ENCODE assay signal across 2 cellular contexts in the genomic region with DNA sequence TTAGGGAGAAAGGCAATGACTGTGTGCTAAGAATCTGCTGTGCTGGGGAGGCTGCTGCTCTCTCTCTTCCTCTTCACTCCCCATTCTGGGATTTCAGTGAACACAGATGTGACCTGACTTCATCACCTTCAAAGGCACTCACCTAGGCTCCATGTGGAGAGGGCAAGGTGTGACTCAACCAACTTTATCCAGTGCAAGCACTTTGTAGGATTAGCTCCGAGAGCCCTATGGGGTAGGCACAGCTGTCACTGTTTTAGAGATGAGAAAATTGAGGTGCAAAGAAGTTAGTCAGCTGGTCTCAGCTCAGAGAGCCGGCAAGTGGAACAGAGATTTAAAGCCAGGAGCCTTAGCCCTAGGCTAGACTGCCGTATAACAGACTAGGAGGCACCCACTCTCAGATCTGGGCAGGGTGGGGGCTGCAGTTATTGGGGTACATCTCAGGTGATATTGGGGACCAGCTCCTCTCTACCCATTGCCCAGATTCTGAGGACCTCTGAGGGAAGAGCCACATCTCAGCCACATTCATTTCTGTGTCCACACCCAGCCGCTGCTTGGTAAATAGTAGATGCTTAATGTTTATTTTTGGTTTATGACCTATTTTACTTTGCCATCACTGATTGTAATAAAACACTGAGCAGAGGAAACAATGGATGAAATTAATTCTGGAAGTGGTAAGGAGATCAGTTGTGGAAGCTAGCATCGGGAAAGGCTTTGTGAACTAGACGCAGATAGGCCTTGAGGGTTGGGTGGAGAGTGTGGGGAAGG.
TF ChIP-seq lines count a peak whose summit lies in the region.

No MANE protein-coding gene starts in this region.

TF ChIP-seq in SK-N-SH, 30 proteins besides CTCF, POLR2A, EP300 and RAD21 (continued from another document):
- TF ChIP-seq, protein P1, sequence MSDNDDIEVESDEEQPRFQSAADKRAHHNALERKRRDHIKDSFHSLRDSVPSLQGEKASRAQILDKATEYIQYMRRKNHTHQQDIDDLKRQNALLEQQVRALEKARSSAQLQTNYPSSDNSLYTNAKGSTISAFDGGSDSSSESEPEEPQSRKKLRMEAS (IDR thresholded peaks at IDR 0.05; ENCODE audit: low read depth): no peak
- TF ChIP-seq, protein P2, sequence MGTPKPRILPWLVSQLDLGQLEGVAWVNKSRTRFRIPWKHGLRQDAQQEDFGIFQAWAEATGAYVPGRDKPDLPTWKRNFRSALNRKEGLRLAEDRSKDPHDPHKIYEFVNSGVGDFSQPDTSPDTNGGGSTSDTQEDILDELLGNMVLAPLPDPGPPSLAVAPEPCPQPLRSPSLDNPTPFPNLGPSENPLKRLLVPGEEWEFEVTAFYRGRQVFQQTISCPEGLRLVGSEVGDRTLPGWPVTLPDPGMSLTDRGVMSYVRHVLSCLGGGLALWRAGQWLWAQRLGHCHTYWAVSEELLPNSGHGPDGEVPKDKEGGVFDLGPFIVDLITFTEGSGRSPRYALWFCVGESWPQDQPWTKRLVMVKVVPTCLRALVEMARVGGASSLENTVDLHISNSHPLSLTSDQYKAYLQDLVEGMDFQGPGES (IDR thresholded peaks at IDR 0.05; ENCODE audit: low read depth, low read length): no peak

TF ChIP-seq in SK-N-SH treated with all-trans-retinoic acid at 6 μM for 48 hours, 23 proteins besides CTCF, POLR2A, EP300 and RAD21 (continued from another document):
- TF ChIP-seq, protein P3, sequence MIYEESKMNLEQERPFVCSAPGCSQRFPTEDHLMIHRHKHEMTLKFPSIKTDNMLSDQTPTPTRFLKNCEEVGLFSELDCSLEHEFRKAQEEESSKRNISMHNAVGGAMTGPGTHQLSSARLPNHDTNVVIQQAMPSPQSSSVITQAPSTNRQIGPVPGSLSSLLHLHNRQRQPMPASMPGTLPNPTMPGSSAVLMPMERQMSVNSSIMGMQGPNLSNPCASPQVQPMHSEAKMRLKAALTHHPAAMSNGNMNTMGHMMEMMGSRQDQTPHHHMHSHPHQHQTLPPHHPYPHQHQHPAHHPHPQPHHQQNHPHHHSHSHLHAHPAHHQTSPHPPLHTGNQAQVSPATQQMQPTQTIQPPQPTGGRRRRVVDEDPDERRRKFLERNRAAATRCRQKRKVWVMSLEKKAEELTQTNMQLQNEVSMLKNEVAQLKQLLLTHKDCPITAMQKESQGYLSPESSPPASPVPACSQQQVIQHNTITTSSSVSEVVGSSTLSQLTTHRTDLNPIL (CRISPR knock-in tag; IDR thresholded peaks at IDR 0.05; ENCODE audit: low read depth): no peak
- TF ChIP-seq ZNF70 (CRISPR knock-in tag; IDR thresholded peaks at IDR 0.05): no peak
- TF ChIP-seq, protein P4, sequence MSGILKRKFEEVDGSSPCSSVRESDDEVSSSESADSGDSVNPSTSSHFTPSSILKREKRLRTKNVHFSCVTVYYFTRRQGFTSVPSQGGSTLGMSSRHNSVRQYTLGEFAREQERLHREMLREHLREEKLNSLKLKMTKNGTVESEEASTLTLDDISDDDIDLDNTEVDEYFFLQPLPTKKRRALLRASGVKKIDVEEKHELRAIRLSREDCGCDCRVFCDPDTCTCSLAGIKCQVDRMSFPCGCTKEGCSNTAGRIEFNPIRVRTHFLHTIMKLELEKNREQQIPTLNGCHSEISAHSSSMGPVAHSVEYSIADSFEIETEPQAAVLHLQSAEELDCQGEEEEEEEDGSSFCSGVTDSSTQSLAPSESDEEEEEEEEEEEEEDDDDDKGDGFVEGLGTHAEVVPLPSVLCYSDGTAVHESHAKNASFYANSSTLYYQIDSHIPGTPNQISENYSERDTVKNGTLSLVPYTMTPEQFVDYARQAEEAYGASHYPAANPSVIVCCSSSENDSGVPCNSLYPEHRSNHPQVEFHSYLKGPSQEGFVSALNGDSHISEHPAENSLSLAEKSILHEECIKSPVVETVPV (CRISPR knock-in tag; IDR thresholded peaks at IDR 0.05): no peak
- TF ChIP-seq BACH2 (CRISPR knock-in tag; IDR thresholded peaks at IDR 0.05; ENCODE audit: borderline replicate concordance): no peak
- no peak for TF ChIP-seq TCF4 (CRISPR knock-in tag; IDR thresholded peaks at IDR 0.05; ENCODE audit: borderline replicate concordance)
- no peak for TF ChIP-seq ISL1 (CRISPR knock-in tag; IDR thresholded peaks at IDR 0.05)
- no peak for TF ChIP-seq ZFP3 (CRISPR knock-in tag; IDR thresholded peaks at IDR 0.05)
- no peak for TF ChIP-seq PPARA (CRISPR knock-in tag; IDR thresholded peaks at IDR 0.05; ENCODE audit: borderline replicate concordance)
- no peak for TF ChIP-seq SNAI2 (CRISPR knock-in tag; IDR thresholded peaks at IDR 0.05)
- TF ChIP-seq ARNTL (CRISPR knock-in tag; IDR thresholded peaks at IDR 0.05; ENCODE audit: borderline replicate concordance, low read depth): no peak
- TF ChIP-seq, protein P5, sequence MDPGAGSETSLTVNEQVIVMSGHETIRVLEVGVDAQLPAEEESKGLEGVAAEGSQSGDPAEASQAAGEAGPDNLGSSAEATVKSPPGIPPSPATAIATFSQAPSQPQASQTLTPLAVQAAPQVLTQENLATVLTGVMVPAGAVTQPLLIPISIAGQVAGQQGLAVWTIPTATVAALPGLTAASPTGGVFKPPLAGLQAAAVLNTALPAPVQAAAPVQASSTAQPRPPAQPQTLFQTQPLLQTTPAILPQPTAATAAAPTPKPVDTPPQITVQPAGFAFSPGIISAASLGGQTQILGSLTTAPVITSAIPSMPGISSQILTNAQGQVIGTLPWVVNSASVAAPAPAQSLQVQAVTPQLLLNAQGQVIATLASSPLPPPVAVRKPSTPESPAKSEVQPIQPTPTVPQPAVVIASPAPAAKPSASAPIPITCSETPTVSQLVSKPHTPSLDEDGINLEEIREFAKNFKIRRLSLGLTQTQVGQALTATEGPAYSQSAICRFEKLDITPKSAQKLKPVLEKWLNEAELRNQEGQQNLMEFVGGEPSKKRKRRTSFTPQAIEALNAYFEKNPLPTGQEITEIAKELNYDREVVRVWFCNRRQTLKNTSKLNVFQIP (CRISPR knock-in tag; IDR thresholded peaks at IDR 0.05; ENCODE audit: borderline replicate concordance, low read depth): no peak
- TF ChIP-seq, protein P6, sequence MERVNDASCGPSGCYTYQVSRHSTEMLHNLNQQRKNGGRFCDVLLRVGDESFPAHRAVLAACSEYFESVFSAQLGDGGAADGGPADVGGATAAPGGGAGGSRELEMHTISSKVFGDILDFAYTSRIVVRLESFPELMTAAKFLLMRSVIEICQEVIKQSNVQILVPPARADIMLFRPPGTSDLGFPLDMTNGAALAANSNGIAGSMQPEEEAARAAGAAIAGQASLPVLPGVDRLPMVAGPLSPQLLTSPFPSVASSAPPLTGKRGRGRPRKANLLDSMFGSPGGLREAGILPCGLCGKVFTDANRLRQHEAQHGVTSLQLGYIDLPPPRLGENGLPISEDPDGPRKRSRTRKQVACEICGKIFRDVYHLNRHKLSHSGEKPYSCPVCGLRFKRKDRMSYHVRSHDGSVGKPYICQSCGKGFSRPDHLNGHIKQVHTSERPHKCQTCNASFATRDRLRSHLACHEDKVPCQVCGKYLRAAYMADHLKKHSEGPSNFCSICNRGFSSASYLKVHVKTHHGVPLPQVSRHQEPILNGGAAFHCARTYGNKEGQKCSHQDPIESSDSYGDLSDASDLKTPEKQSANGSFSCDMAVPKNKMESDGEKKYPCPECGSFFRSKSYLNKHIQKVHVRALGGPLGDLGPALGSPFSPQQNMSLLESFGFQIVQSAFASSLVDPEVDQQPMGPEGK (CRISPR knock-in tag; IDR thresholded peaks at IDR 0.05; ENCODE audit: borderline replicate concordance): no peak
- TF ChIP-seq OSR1 (CRISPR knock-in tag; IDR thresholded peaks at IDR 0.05): no peak
- no peak for TF ChIP-seq CSDC2 (CRISPR knock-in tag; IDR thresholded peaks at IDR 0.05)
- TF ChIP-seq ZFP30 (CRISPR knock-in tag; IDR thresholded peaks at IDR 0.05): no peak
